3 cellular contexts compared by ENCODE assay signal in genomic region chr2:184780944-184781343, GRCh38.
TF ChIP-seq lines count a peak whose summit lies in the region.

No MANE protein-coding gene starts in this region.

TF ChIP-seq in IMR-90, 13 proteins besides CTCF, POLR2A, EP300 and RAD21:
- TF ChIP-seq CHD1 (IDR thresholded peaks at IDR 0.05; ENCODE audit: low read depth, low read length) (no peak), FOS (IDR thresholded peaks at IDR 0.05; ENCODE audit: low read depth, low read length) (no peak), RCOR1 (IDR thresholded peaks at IDR 0.05; ENCODE audit: insufficient replicate concordance, low read length) (no peak)

TF ChIP-seq in WTC11, 78 proteins besides CTCF, POLR2A, EP300 and RAD21:
- TF ChIP-seq ZBTB21 (CRISPR knock-in tag; IDR thresholded peaks at IDR 0.05; ENCODE audit: borderline replicate concordance) (no peak), AFF4 (CRISPR knock-in tag; IDR thresholded peaks at IDR 0.05; ENCODE audit: borderline replicate concordance) (no peak), FOXK1 (CRISPR knock-in tag; IDR thresholded peaks at IDR 0.05) (no peak), GTF2I (CRISPR knock-in tag; conservative IDR thresholded peaks at IDR 0.05) (no peak), ATF2 (CRISPR knock-in tag; IDR thresholded peaks at IDR 0.05; ENCODE audit: borderline replicate concordance, low read depth) (no peak), MAX (CRISPR knock-in tag; IDR thresholded peaks at IDR 0.05) (no peak), TEAD4 (CRISPR knock-in tag; IDR thresholded peaks at IDR 0.05) (no peak), ZNF396 (CRISPR knock-in tag; IDR thresholded peaks at IDR 0.05; ENCODE audit: borderline replicate concordance) (no peak), IRF2 (CRISPR knock-in tag; IDR thresholded peaks at IDR 0.05; ENCODE audit: borderline replicate concordance, low read depth) (no peak), NR3C1 (CRISPR knock-in tag; conservative IDR thresholded peaks at IDR 0.05; ENCODE audit: low read depth) (no peak), GRHL2 (CRISPR knock-in tag; IDR thresholded peaks at IDR 0.05; ENCODE audit: insufficient replicate concordance, severe bottlenecking) (no peak), RORB (CRISPR knock-in tag; IDR thresholded peaks at IDR 0.05) (no peak), SMAD3 (CRISPR knock-in tag; IDR thresholded peaks at IDR 0.05; ENCODE audit: borderline replicate concordance) (no peak), HMGXB4 (CRISPR knock-in tag; IDR thresholded peaks at IDR 0.05) (no peak), SP1 (CRISPR knock-in tag; conservative IDR thresholded peaks at IDR 0.05) (no peak), ZBTB43 (CRISPR knock-in tag; IDR thresholded peaks at IDR 0.05) (no peak)

TF ChIP-seq in endothelial cell of umbilical vein, 7 proteins besides CTCF, POLR2A, EP300 and RAD21:
- TF ChIP-seq EZH2 (IDR thresholded peaks at IDR 0.05; ENCODE audit: borderline replicate concordance, low read depth, low read length, severe bottlenecking) (no peak), JUN (IDR thresholded peaks at IDR 0.05; ENCODE audit: borderline replicate concordance, insufficient read depth, insufficient read length, low read depth) (peak; percentile 23), POLR2AphosphoS5 (IDR thresholded peaks at IDR 0.05; ENCODE audit: insufficient read depth, low read depth, low read length) (peak; percentile 17), MAX (IDR thresholded peaks at IDR 0.05; ENCODE audit: insufficient read depth, insufficient read length) (no peak), MYC (IDR thresholded peaks at IDR 0.05; ENCODE audit: low read depth, low read length) (no peak), GATA2 (IDR thresholded peaks at IDR 0.05; ENCODE audit: insufficient read depth, insufficient read length, low read depth, low read length) (peak; percentile 71), FOS (IDR thresholded peaks at IDR 0.05; ENCODE audit: borderline replicate concordance, insufficient read depth, low read length) (peak; percentile 79)
TF ChIP-seq in endothelial cell of umbilical vein: peak in this region for 4.
